In genomic region chr10:9166770-9167169, GRCh38 we compare ENCODE assay signal across 26 cellular contexts.
"Had no signal": no experiment of that assay in that cellular context is flagged by ENCODE, and none has a peak within 500 bp of the region (broad histone marks: within the 10 kb centered on the region; RNA-seq: fewer than 3 reads in every experiment).

No MANE protein-coding gene starts in this region.

- H3K27ac ChIP-seq: brain microvascular endothelial cell, gastrocnemius medialis, WERI-Rb-1 had no signal

- H3K4me3 ChIP-seq: gastrocnemius medialis had no signal

- ATAC-seq: activated CD4-positive, CD25-positive, alpha-beta regulatory T cell treated with anti-CD3 and anti-CD28 coated beads, Interleukin-2, amount 50 U/mL, for 24 hours; activated CD8-positive, alpha-beta T cell treated with anti-CD3 and anti-CD28 coated beads for 36 hours; activated T-cell treated with anti-CD3 and anti-CD28 coated beads, Interleukin-2, amount 50 U/mL, for 4 hours; activated T-helper 17 cell treated with anti-CD3 and anti-CD28 coated beads, Interleukin-2, amount 50 U/mL, for 72 hours; esophagus mucosa; gastrocnemius medialis; T-helper 17 cell had no signal

- H3K27me3 ChIP-seq: brain microvascular endothelial cell, gastrocnemius medialis had no signal

- H3K4me1 ChIP-seq: gastrocnemius medialis had no signal

- DNase-seq: activated B cell treated with CpG ODN at 0.5 μM for 24 hours; activated CD4-positive, alpha-beta T cell treated with anti-CD3 and anti-CD28 coated beads for 48 hours; activated CD4-positive, alpha-beta T cell treated with anti-CD3 and anti-CD28 coated beads, Interleukin-2, amount 50 U/mL, for 1 hour; activated CD4-positive, alpha-beta T cell treated with anti-CD3 and anti-CD28 coated beads, Interleukin-2, amount 50 U/mL, for 48 hours; activated CD8-positive, alpha-beta memory T cell treated with anti-CD3 and anti-CD28 coated beads for 24 hours; activated CD8-positive, alpha-beta T cell treated with anti-CD3 and anti-CD28 coated beads for 36 hours; activated effector memory CD4-positive, alpha-beta T cell treated with Interleukin-2 at 50 U/mL for 16 hours; activated gamma-delta T cell treated with Interleukin-2 at 50 U/mL for 16 hours; activated naive CD4-positive, alpha-beta T cell treated with anti-CD3 and anti-CD28 coated beads, Interleukin-2, amount 50 U/mL, for 16 hours; activated naive CD4-positive, alpha-beta T cell treated with Interleukin-2 at 50 U/mL for 16 hours; activated T-cell treated with anti-CD3 and anti-CD28 coated beads, Interleukin-2, amount 50 U/mL, for 4 hours; amniotic stem cell; anterior cingulate cortex; brain microvascular endothelial cell; caudate nucleus; effector CD8-positive, alpha-beta T cell; foreskin fibroblast; gastrocnemius medialis; head of caudate nucleus; hippocampal formation; T-helper 1 cell; T-helper 17 cell; WERI-Rb-1 had no signal
